Comparison of ENCODE assay signal across 31 cellular contexts in genomic region chr10:489335-489734, GRCh38.
DNase-seq lines count a peak whose midpoint lies in the region; ATAC-seq and TF ChIP-seq lines count a peak whose summit lies in the region.
"Had no signal": no experiment of that assay in that cellular context is flagged by ENCODE, and none has a peak within 500 bp of the region (broad histone marks: within the 10 kb centered on the region; RNA-seq: fewer than 3 reads in every experiment).

No MANE protein-coding gene starts in this region.

- ATAC-seq in RWPE2 (ENCODE audit: low read depth) (no peak), Right ventricle myocardium inferior (peak; percentile 45)
- ATAC-seq: A549; activated T-cell treated with anti-CD3 and anti-CD28 coated beads, Interleukin-2, amount 50 U/mL, for 4 hours; HCT116; right lobe of liver; stimulated activated effector memory CD8-positive, alpha-beta T cell treated with anti-CD3 and anti-CD28 coated beads, Interleukin-12 subunit alpha, Interleukin-12 subunit beta, amount 100 ng/mL, for 72 hours; T-cell had no signal

- TF ChIP-seq CTCF in RWPE2 (IDR thresholded peaks at IDR 0.05; ENCODE audit: poor library complexity, severe bottlenecking) (no peak), spleen (IDR thresholded peaks at IDR 0.05 in 8 of 11, conservative IDR thresholded peaks at IDR 0.05 in 3 of 11) (no peak)

- intact Hi-C loops in Right ventricle myocardium inferior (cut with DNase I), result no loop called here
- intact Hi-C loops in spleen (cut with DNase I; ENCODE audit: low total_unique reads), result no loop called here

- H3K27me3 ChIP-seq in RWPE2 (ENCODE audit: insufficient read depth, poor library complexity, severe bottlenecking) (no peaks in the 10 kb centered on the region), muscle layer of colon (ENCODE audit: control insufficient read depth in 1 of 2, insufficient read depth in 2 of 2, low read length in 2 of 2) (no peaks in the 10 kb centered on the region), spleen (replicated peaks in 1 of 7) (peaks cover 0 to 26% (median 0%) of the 10 kb centered on the region in 7 donors)
- H3K27me3 ChIP-seq: neural progenitor cell, right lobe of liver, upper lobe of left lung had no signal

- TF ChIP-seq POLR2A in spleen (IDR thresholded peaks at IDR 0.05), result no peak

- H3K4me1 ChIP-seq in RWPE2 (ENCODE audit: insufficient read depth, poor library complexity, severe bottlenecking), result peaks cover 5% of the 10 kb centered on the region
- H3K4me1 ChIP-seq in muscle layer of colon (ENCODE audit: insufficient read depth, low read length), result peaks cover 65% of the 10 kb centered on the region
- peaks cover 0 to 18% (median 7%) of the 10 kb centered on the region in 6 donors for H3K4me1 ChIP-seq in spleen
- H3K4me1 ChIP-seq: right lobe of liver had no signal

- no peak overlapping the region for H3K4me3 ChIP-seq in RWPE2 (ENCODE audit: severe bottlenecking)
- no peak overlapping the region for H3K4me3 ChIP-seq in muscle layer of colon (ENCODE audit: low read depth in 1 of 2, low read length in 2 of 2)
- H3K4me3 ChIP-seq in spleen, result no peak overlapping the region
- H3K4me3 ChIP-seq: A549, neural progenitor cell, right lobe of liver, upper lobe of left lung had no signal

- H3K9ac ChIP-seq in muscle layer of colon (ENCODE audit: low read length), result no peak overlapping the region
- H3K9ac ChIP-seq: neural progenitor cell, parathyroid adenoma had no signal

- WGBS in spleen, 5 donors, result 78 to 87% (median 80%) methylated on average over 8 to 11 of the region's 11 CpGs

- H3K9me3 ChIP-seq in RWPE2 (ENCODE audit: severe bottlenecking) (no peaks in the 10 kb centered on the region), muscle layer of colon (ENCODE audit: low read length) (no peaks in the 10 kb centered on the region), spleen (no peaks in the 10 kb centered on the region)
- H3K9me3 ChIP-seq: A549, right lobe of liver, upper lobe of left lung had no signal

- H3K36me3 ChIP-seq in RWPE2 (ENCODE audit: low read depth), result no peaks in the 10 kb centered on the region
- H3K36me3 ChIP-seq in muscle layer of colon (ENCODE audit: insufficient read depth, low read length), result no peaks in the 10 kb centered on the region
- H3K36me3 ChIP-seq in spleen, result no peaks in the 10 kb centered on the region
- H3K36me3 ChIP-seq: neural progenitor cell, right lobe of liver had no signal

- peak; percentile 7 for DNase-seq in RWPE2 (ENCODE audit: low spot score)
- no peak for DNase-seq in Right ventricle myocardium inferior (ENCODE audit: missing footprints)
- DNase-seq in spleen, result peak; percentile 66
- DNase-seq in NCI-H2171 treated with DMSO at 0.1 percent for 48 hours (lab: John Stamatoyannopoulos, UW), result no peak
- DNase-seq in ecto neural progenitor cell (ENCODE audit: low spot score), result no peak
- no peak for DNase-seq in stimulated activated CD4-positive, alpha-beta T cell treated with anti-CD3 and anti-CD28 coated beads, Interleukin-4, amount 100 ng/mL, for 24 hours
- no peak for DNase-seq in activated CD4-positive, alpha-beta T cell treated with anti-CD3 and anti-CD28 coated beads for 1 hour
- DNase-seq: activated B cell treated with CpG ODN at 0.5 μM for 24 hours; activated CD4-positive, alpha-beta T cell treated with anti-CD3 and anti-CD28 coated beads, Interleukin-2, amount 50 U/mL, for 1 hour; activated naive CD4-positive, alpha-beta T cell; activated T-cell treated with anti-CD3 and anti-CD28 coated beads, Interleukin-2, amount 50 U/mL, for 4 hours; CD4-positive, alpha-beta T cell; DND-41; foreskin melanocyte; GF-D8; hippocampal formation; Karpas-422; NCI-H1417 treated with DMSO at 0.1 percent for 48 hours; NCI-H2081 treated with DMSO at 0.1 percent for 48 hours; NCI-H446 treated with DMSO at 0.1 percent for 48 hours; NCI-H82; stimulated activated CD4-positive, alpha-beta T cell treated with anti-CD3 and anti-CD28 coated beads, Interleukin-15, amount 100 ng/mL, for 24 hours; T-cell had no signal

- H3K27ac ChIP-seq in RWPE2 (ENCODE audit: poor library complexity, severe bottlenecking), result no peak overlapping the region
- peak overlapping the region; percentile 71 for H3K27ac ChIP-seq in muscle layer of colon (ENCODE audit: low read depth, low read length)
- H3K27ac ChIP-seq in spleen, result peak overlapping the region in 1 of 8 donors; percentile 14
- H3K27ac ChIP-seq: A549, neural progenitor cell, parathyroid adenoma, right lobe of liver, upper lobe of left lung had no signal

Comparison
In these comparisons a context has a peak if more than half of its experiments do, and no peak if none do; other contexts are left out.
1. DNase-seq: peak in RWPE2 (single experiment) and spleen (single experiment); none in Right ventricle myocardium inferior (single experiment), NCI-H2171 treated with DMSO at 0.1 percent for 48 hours (single experiment), ecto neural progenitor cell (single experiment), stimulated activated CD4-positive, alpha-beta T cell treated with anti-CD3 and anti-CD28 coated beads, Interleukin-4, amount 100 ng/mL, for 24 hours (single experiment) and activated CD4-positive, alpha-beta T cell treated with anti-CD3 and anti-CD28 coated beads for 1 hour (single experiment).